22 cellular contexts compared by ENCODE assay signal in genomic region chr10:92799591-92799990, GRCh38. TPM values are rescaled to one million over a fixed set of nuclear protein-coding genes. Genes with fewer than 3 reads are reported as not detected.
DNase-seq lines count a peak whose midpoint lies in the region; ATAC-seq and TF ChIP-seq lines count a peak whose summit lies in the region.
"Had no signal": no experiment of that assay in that cellular context is flagged by ENCODE, and none has a peak within 500 bp of the region (broad histone marks: within the 10 kb centered on the region; RNA-seq: fewer than 3 reads in every experiment).

No MANE protein-coding gene starts in this region.

- no peaks in the 10 kb centered on the region for H3K9me2 ChIP-seq in HCT116 (ENCODE audit: insufficient read depth)

- ATAC-seq in HCT116 (no peak), HG03097 (IDR thresholded peaks at IDR 0.05; ENCODE audit: low FRiP score, unreplicated experiment) (no peak), GM18511 (IDR thresholded peaks at IDR 0.05; ENCODE audit: unreplicated experiment) (no peak)
- ATAC-seq: gastrocnemius medialis; HepG2; naive thymus-derived CD4-positive, alpha-beta T cell had no signal

- H3K36me3 ChIP-seq in HCT116 (ENCODE audit: control insufficient read depth in 1 of 2, insufficient read depth in 2 of 2, low read length in 2 of 2) = no peaks in the 10 kb centered on the region
- H3K36me3 ChIP-seq: gastrocnemius medialis, SJSA1, spleen, transverse colon had no signal

- CTCF ChIA-PET in HCT116 (lab: Charles Lee) = no interaction called here
- CTCF ChIA-PET in activated CD4-positive, alpha-beta memory T cell treated with anti-CD3 and anti-CD28 coated beads for 36 hours (lab: Charles Lee) = no interaction called here

- H3K79me2 ChIP-seq in HCT116 (ENCODE audit: insufficient read depth, low read length) = no peaks in the 10 kb centered on the region

- peaks cover 14% of the 10 kb centered on the region for H3K4me1 Mint-ChIP-seq in dendritic cell treated with granulocyte-macrophage colony-stimulating factor and Interleukin-4, amounts not matched to agents 40 ng/mL and 50 ng/mL, for 4 days (ENCODE audit: low read depth)
- H3K4me1 Mint-ChIP-seq in activated CD4-positive, alpha-beta memory T cell treated with anti-CD3 and anti-CD28 coated beads for 36 hours (ENCODE audit: low read depth) = no peaks in the 10 kb centered on the region

- no peak for TF ChIP-seq CTCF in HCT116 (IDR thresholded peaks at IDR 0.05 in 2 of 3, conservative IDR thresholded peaks at IDR 0.05 in 1 of 3; ENCODE audit: borderline replicate concordance in 1 of 3, insufficient read depth in 1 of 3, low read depth in 2 of 3, low read length in 2 of 3)

- RAD21 ChIA-PET in HCT116 (lab: Charles Lee; ENCODE audit: low non-redundant PET in 1 of 2, low total read pairs in 2 of 2, uncharacterized antibody in 2 of 2, unreplicated experiment in 2 of 2) = no interaction called here

- peaks cover 17% of the 10 kb centered on the region for H3K9me3 Mint-ChIP-seq in dendritic cell treated with granulocyte-macrophage colony-stimulating factor and Interleukin-4, amounts not matched to agents 40 ng/mL and 50 ng/mL, for 4 days
- no peaks in the 10 kb centered on the region for H3K9me3 Mint-ChIP-seq in activated CD4-positive, alpha-beta memory T cell treated with anti-CD3 and anti-CD28 coated beads for 36 hours
- H3K9me3 Mint-ChIP-seq: stimulated activated naive CD8-positive, alpha-beta T cell treated with anti-CD3 and anti-CD28 coated beads, Interleukin-15, Interleukin-2, amounts not matched to agents 100 ng/mL and 50 ng/mL, for 24 hours; T-helper 1 cell treated with Interleukin-12 subunit alpha and Interleukin-12 subunit beta and Interleukin-4 antibody, amounts not matched to agents 30 μg/mL and 1 μg/mL, for 36 hours had no signal

- H3K4me3 Mint-ChIP-seq in dendritic cell treated with granulocyte-macrophage colony-stimulating factor and Interleukin-4, amounts not matched to agents 40 ng/mL and 50 ng/mL, for 4 days = no peak overlapping the region
- H3K4me3 Mint-ChIP-seq in activated CD4-positive, alpha-beta memory T cell treated with anti-CD3 and anti-CD28 coated beads for 36 hours = no peak overlapping the region
- H3K4me3 Mint-ChIP-seq: naive thymus-derived CD4-positive, alpha-beta T cell; stimulated activated naive CD8-positive, alpha-beta T cell treated with anti-CD3 and anti-CD28 coated beads, Interleukin-15, Interleukin-2, amounts not matched to agents 100 ng/mL and 50 ng/mL, for 24 hours; T-helper 1 cell treated with Interleukin-12 subunit alpha and Interleukin-12 subunit beta and Interleukin-4 antibody, amounts not matched to agents 30 μg/mL and 1 μg/mL, for 36 hours had no signal

- no peak overlapping the region for H3K27ac ChIP-seq in HCT116 (ENCODE audit: low read depth, low read length)
- H3K27ac ChIP-seq: gastrocnemius medialis, SJSA1, spleen, transverse colon had no signal

- H3K27me3 ChIP-seq in HCT116 (ENCODE audit: insufficient read depth, low read length) = no peaks in the 10 kb centered on the region
- H3K27me3 ChIP-seq: gastrocnemius medialis, SJSA1, spleen, transverse colon had no signal

- no peaks in the 10 kb centered on the region for H4K20me1 ChIP-seq in HCT116 (ENCODE audit: insufficient read depth)

- intact Hi-C loops in HCT116 (cut with micrococcal nuclease) = no loop called here
- intact Hi-C loops in dendritic cell treated with granulocyte-macrophage colony-stimulating factor and Interleukin-4, amounts not matched to agents 40 ng/mL and 50 ng/mL, for 4 days (cut with micrococcal nuclease) = no loop called here
- intact Hi-C loops in activated CD4-positive, alpha-beta memory T cell treated with anti-CD3 and anti-CD28 coated beads for 36 hours (cut with micrococcal nuclease) = no loop called here

- no peaks in the 10 kb centered on the region for H3K36me3 Mint-ChIP-seq in dendritic cell treated with granulocyte-macrophage colony-stimulating factor and Interleukin-4, amounts not matched to agents 40 ng/mL and 50 ng/mL, for 4 days (ENCODE audit: low read depth)
- no peaks in the 10 kb centered on the region for H3K36me3 Mint-ChIP-seq in activated CD4-positive, alpha-beta memory T cell treated with anti-CD3 and anti-CD28 coated beads for 36 hours

- no TSS peak for BruUV-seq in HCT116 (replicated peaks; lab: Mats Ljungman, UMichigan)

- H3K9ac ChIP-seq in HCT116 (ENCODE audit: low read length) = no peak overlapping the region

- H3K4me1 ChIP-seq in HCT116 (ENCODE audit: control insufficient read depth in 1 of 2, insufficient read depth in 2 of 2, low read length in 2 of 2) = peaks cover 6 to 8% of the 10 kb centered on the region in 2 experiments; a peak in 3 of 4 replicates
- H3K4me1 ChIP-seq: gastrocnemius medialis, SJSA1, transverse colon had no signal

- TF ChIP-seq RAD21 in HCT116 (IDR thresholded peaks at IDR 0.05; ENCODE audit: low read depth) = no peak

- POLR2A ChIA-PET in HCT116 (lab: Charles Lee) = no interaction called here
- POLR2A ChIA-PET in activated CD4-positive, alpha-beta memory T cell treated with anti-CD3 and anti-CD28 coated beads for 36 hours (lab: Charles Lee) = no interaction called here

- H3K27ac Mint-ChIP-seq in dendritic cell treated with granulocyte-macrophage colony-stimulating factor and Interleukin-4, amounts not matched to agents 40 ng/mL and 50 ng/mL, for 4 days = peak overlapping the region; percentile 6
- no peak overlapping the region for H3K27ac Mint-ChIP-seq in activated CD4-positive, alpha-beta memory T cell treated with anti-CD3 and anti-CD28 coated beads for 36 hours
- H3K27ac Mint-ChIP-seq: naive thymus-derived CD4-positive, alpha-beta T cell; stimulated activated naive CD8-positive, alpha-beta T cell treated with anti-CD3 and anti-CD28 coated beads, Interleukin-15, Interleukin-2, amounts not matched to agents 100 ng/mL and 50 ng/mL, for 24 hours; T-helper 1 cell treated with Interleukin-12 subunit alpha and Interleukin-12 subunit beta and Interleukin-4 antibody, amounts not matched to agents 30 μg/mL and 1 μg/mL, for 36 hours had no signal

- TF ChIP-seq POLR2A in HCT116 (IDR thresholded peaks at IDR 0.05; ENCODE audit: borderline replicate concordance, extremely low read depth, insufficient read depth, insufficient read length) = no peak

- H3K4me3 ChIP-seq in HCT116 (replicated peaks in 1 of 2; ENCODE audit: low read depth in 1 of 2, low read length in 2 of 2) = no peak overlapping the region
- H3K4me3 ChIP-seq: gastrocnemius medialis, SJSA1, spleen, transverse colon had no signal

- peak overlapping the region; percentile 21; the same call in 1 of the 2 replicates for H3K4me2 ChIP-seq in HCT116 (ENCODE audit: low read length)

- no peak overlapping the region for H2AFZ ChIP-seq in HCT116 (ENCODE audit: low read depth, low read length, poor library complexity, severe bottlenecking)

- DNase-seq in CD1c-positive myeloid dendritic cell (ENCODE audit: extremely low spot score) = peak; percentile 16
- no peak for DNase-seq in HCT116 (ENCODE audit: low read depth, low spot score)
- peak; percentile 26 for DNase-seq in NCI-H748 treated with DMSO at 0.1 percent for 48 hours (lab: John Stamatoyannopoulos, UW)
- DNase-seq in activated CD4-positive, alpha-beta memory T cell treated with anti-CD3 and anti-CD28 coated beads for 36 hours = no peak
- DNase-seq: activated CD4-positive, alpha-beta T cell treated with anti-CD3 and anti-CD28 coated beads, Interleukin-2, amount 50 U/mL, for 1 hour; activated CD8-positive, alpha-beta memory T cell treated with anti-CD3 and anti-CD28 coated beads, Interleukin-2, amount 50 U/mL, for 4 hours; caudate nucleus; erythroblast; gastrocnemius medialis; naive thymus-derived CD4-positive, alpha-beta T cell; NCI-H1930; NCI-H510A; spleen; stimulated activated CD4-positive, alpha-beta T cell treated with anti-CD3 and anti-CD28 coated beads, Interleukin-4, amount 100 ng/mL, for 24 hours; transverse colon had no signal

- no peaks in the 10 kb centered on the region for H3K27me3 Mint-ChIP-seq in dendritic cell treated with granulocyte-macrophage colony-stimulating factor and Interleukin-4, amounts not matched to agents 40 ng/mL and 50 ng/mL, for 4 days
- peaks cover 7% of the 10 kb centered on the region for H3K27me3 Mint-ChIP-seq in activated CD4-positive, alpha-beta memory T cell treated with anti-CD3 and anti-CD28 coated beads for 36 hours

- H3K9me3 ChIP-seq in HCT116 (ENCODE audit: control insufficient read depth in 1 of 2, insufficient read depth in 1 of 2, low read depth in 1 of 2, low read length in 2 of 2) = no peaks in the 10 kb centered on the region
- H3K9me3 ChIP-seq: gastrocnemius medialis, SJSA1, spleen, transverse colon had no signal

TF ChIP-seq in HCT116, 20 proteins besides CTCF, POLR2A, EP300 and RAD21:
- TF ChIP-seq FOSL1 (IDR thresholded peaks at IDR 0.05; ENCODE audit: low read depth) (peak; percentile 30; the same call in 1 of the 2 replicates), YY1 (IDR thresholded peaks at IDR 0.05; ENCODE audit: extremely low read depth, insufficient replicate concordance, low read depth, low read length) (no peak)

RNA-seq across cellular contexts. Expression of gene EXOC6, which starts 48.7 kb away (rescaled TPM):
- 12.9 TPM for total RNA-seq in HCT116 (2021; ENCODE audit: unreplicated experiment)
- 10.0 and 12.4 TPM in 2 replicates for polyA plus RNA-seq in HCT116 (2012)
- total RNA-seq in activated CD4-positive, alpha-beta memory T cell treated with anti-CD3 and anti-CD28 coated beads for 36 hours = 10 to 100 TPM; 10.7 to 10.8 TPM

Comparison
In these comparisons a context has a peak if more than half of its experiments do, and no peak if none do; other contexts are left out.
1. DNase-seq: peak in CD1c-positive myeloid dendritic cell (single experiment) and NCI-H748 treated with DMSO at 0.1 percent for 48 hours (single experiment); none in HCT116 (single experiment) and activated CD4-positive, alpha-beta memory T cell treated with anti-CD3 and anti-CD28 coated beads for 36 hours (single experiment).